Comparison of ENCODE assay signal across 8 cellular contexts in genomic region chr3:184561329-184562145, GRCh38. TPM values are rescaled to one million over a fixed set of nuclear protein-coding genes. Genes with fewer than 3 reads are reported as not detected.
DNase-seq lines count a peak whose midpoint lies in the region; ATAC-seq and TF ChIP-seq lines count a peak whose summit lies in the region.

EPHB3 (plus strand) TSS chr3:184561785; CDS start chr3:184562236, 451 bp downstream.

- peak; percentile 87 for ATAC-seq in HG02678 (IDR thresholded peaks at IDR 0.05; ENCODE audit: unreplicated experiment)

- H3K9me3 Mint-ChIP-seq in activated naive CD8-positive, alpha-beta T cell (ENCODE audit: low read depth), result no peaks in the 10 kb centered on the region

- H3K4me3 Mint-ChIP-seq in activated naive CD8-positive, alpha-beta T cell, result peak within 1 kb of the TSS; percentile 79

- no peaks in the 10 kb centered on the region for H3K36me3 Mint-ChIP-seq in activated naive CD8-positive, alpha-beta T cell

- DNase-seq in GM10266 (ENCODE audit: extremely low spot score) (peak; percentile 99), NCI-H1105 (lab: John Stamatoyannopoulos, UW) (peak; percentile 100), SKM-1 (lab: John Stamatoyannopoulos, UW; ENCODE audit: unreplicated experiment) (peak; percentile 75), glomerular endothelial cell (ENCODE audit: extremely low read depth, low read depth, low spot score) (peak; percentile 92), nucleus accumbens (lab: John Stamatoyannopoulos, UW) (peak; percentile 73 to 99 (median 97)), superior temporal gyrus (ENCODE audit: extremely low spot score) (peak; percentile 99)

- peak; percentile 99 for TF ChIP-seq CTCF in GM10266 (IDR thresholded peaks at IDR 0.05; ENCODE audit: control insufficient read depth, insufficient read depth, low read depth, missing control alignments)

- H3K27me3 Mint-ChIP-seq in activated naive CD8-positive, alpha-beta T cell, result peaks cover 24% of the 10 kb centered on the region

- H3K4me1 Mint-ChIP-seq in activated naive CD8-positive, alpha-beta T cell (ENCODE audit: low read depth), result peaks cover 31% of the 10 kb centered on the region

- H3K27ac Mint-ChIP-seq in activated naive CD8-positive, alpha-beta T cell, result peak within 1 kb of the TSS; percentile 25

RNA-seq across cellular contexts. Expression of gene EPHB3, which starts in this region (rescaled TPM):
- 0.06 and 0.19 TPM in 2 replicates for total RNA-seq in glomerular endothelial cell

Comparison
In these comparisons a context has a peak if more than half of its experiments do, and no peak if none do; other contexts are left out.
1. Peak in every context shown above with its lines: DNase-seq and ATAC-seq.
2. Peak in DNase-seq in glomerular endothelial cell; RNA of the gene not detected or under 1 TPM.